In the genomic region with DNA sequence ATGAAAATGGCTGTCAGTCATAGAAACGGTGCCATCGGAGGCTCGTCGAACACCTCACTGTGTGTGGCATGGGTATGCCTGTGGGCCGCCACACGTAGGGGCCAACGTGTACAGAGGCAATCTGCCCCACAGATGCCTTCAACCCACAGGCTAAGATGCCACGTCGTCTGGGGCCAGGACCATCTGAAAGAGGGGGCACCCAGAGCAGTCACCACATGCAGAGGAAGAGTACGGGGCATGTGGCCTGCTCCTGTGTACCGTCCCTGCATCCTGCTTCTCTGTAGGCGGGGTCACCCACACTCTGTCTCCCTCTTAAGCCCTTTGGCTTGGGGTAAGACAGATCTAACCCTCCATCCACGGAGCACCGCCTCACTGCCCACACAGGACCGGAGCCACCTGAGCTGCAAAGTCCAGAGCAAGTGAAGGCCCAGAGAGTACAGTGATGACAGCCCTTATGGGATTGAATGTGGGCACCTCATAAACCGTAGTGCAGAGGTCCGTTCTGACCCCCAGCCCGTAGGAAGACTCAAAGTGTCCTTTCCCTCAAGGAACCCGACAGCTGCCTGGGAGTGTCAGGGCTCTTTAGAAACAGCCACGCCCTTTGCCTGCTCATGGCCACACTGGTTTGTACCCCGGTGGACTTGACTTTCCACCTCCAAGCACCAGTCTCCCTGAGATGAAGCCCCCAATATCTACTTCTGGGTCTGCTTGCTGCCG, we compare ENCODE assay signal across 1 cellular context.
TF ChIP-seq lines count a peak whose summit lies in the region.

No MANE protein-coding gene starts in this region.

TF ChIP-seq in IMR-90, 13 proteins besides CTCF, POLR2A, EP300 and RAD21 (continued from another document):
- TF ChIP-seq CHD1 (IDR thresholded peaks at IDR 0.05; ENCODE audit: low read depth, low read length) (no peak), MAZ (IDR thresholded peaks at IDR 0.05; ENCODE audit: borderline replicate concordance, low read depth, low read length) (no peak), RCOR1 (IDR thresholded peaks at IDR 0.05; ENCODE audit: insufficient replicate concordance, low read length) (no peak), NFE2L2 (IDR thresholded peaks at IDR 0.05; ENCODE audit: low read depth, low read length) (no peak), FOS (IDR thresholded peaks at IDR 0.05; ENCODE audit: low read depth, low read length) (no peak), SMC3 (IDR thresholded peaks at IDR 0.05; ENCODE audit: low read depth, low read length) (no peak), CEBPB (IDR thresholded peaks at IDR 0.05; ENCODE audit: low read depth, low read length) (no peak)
- TF ChIP-seq, protein P1, sequence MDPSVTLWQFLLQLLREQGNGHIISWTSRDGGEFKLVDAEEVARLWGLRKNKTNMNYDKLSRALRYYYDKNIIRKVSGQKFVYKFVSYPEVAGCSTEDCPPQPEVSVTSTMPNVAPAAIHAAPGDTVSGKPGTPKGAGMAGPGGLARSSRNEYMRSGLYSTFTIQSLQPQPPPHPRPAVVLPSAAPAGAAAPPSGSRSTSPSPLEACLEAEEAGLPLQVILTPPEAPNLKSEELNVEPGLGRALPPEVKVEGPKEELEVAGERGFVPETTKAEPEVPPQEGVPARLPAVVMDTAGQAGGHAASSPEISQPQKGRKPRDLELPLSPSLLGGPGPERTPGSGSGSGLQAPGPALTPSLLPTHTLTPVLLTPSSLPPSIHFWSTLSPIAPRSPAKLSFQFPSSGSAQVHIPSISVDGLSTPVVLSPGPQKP (IDR thresholded peaks at IDR 0.05; ENCODE audit: borderline replicate concordance, low read depth, low read length): no peak
